ENCODE assay signal across 14 cellular contexts in the genomic region with DNA sequence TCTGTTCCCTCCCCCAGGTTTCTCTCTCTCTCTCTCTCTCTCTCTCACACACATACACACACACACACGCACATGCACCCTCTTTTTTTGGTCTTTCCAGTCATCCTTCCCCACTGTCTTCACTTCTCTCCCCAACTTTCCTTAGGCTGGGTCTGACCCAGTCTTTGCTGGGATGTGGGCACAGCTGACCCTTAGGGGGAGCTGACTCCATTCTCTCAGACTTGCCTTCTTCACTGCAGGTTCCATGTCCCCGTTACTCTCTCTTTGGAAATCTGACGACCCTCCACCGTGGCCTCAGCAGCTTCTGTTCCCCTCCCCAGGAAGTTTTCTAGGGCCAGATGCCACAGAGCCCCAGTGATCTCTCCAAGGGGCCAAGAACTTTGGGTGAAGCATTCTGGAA. TPM values are rescaled to one million over a fixed set of nuclear protein-coding genes. Genes with fewer than 3 reads are reported as not detected.
A peak's percentile ranks its signal among the peaks of the same experiment; 100 is the strongest.
DNase-seq lines count a peak whose midpoint lies in the region; ATAC-seq and TF ChIP-seq lines count a peak whose summit lies in the region.
"Had no signal": no experiment of that assay in that cellular context is flagged by ENCODE, and none has a peak within 500 bp of the region (broad histone marks: within the 10 kb centered on the region; RNA-seq: fewer than 3 reads in every experiment).

No MANE protein-coding gene starts in this region.

- peak; percentile 52 for TF ChIP-seq CTCF in H9 (conservative IDR thresholded peaks at IDR 0.05)
- TF ChIP-seq CTCF in neural cell (IDR thresholded peaks at IDR 0.05; ENCODE audit: poor library complexity, severe bottlenecking), result peak; percentile 17
- no peak for TF ChIP-seq CTCF in GM20000 (IDR thresholded peaks at IDR 0.05; ENCODE audit: extremely low read depth, missing control alignments)

- no peak overlapping the region for H2AK5ac ChIP-seq in H9 (ENCODE audit: insufficient read length, low read length)

- DNase-seq in T-helper 1 cell, result no peak
- DNase-seq in H9, result no peak
- no peak for DNase-seq in central memory CD8-positive, alpha-beta T cell (ENCODE audit: low spot score in 2 of 2)
- no peak for DNase-seq in NCI-H2081 treated with DMSO at 0.1 percent for 48 hours (lab: John Stamatoyannopoulos, UW)
- no peak for DNase-seq in GM20000 (ENCODE audit: low spot score)
- DNase-seq: adrenal gland, KG1, midbrain, OCI-M1, small intestine had no signal

- H3K27me3 ChIP-seq in H9 (ENCODE audit: insufficient read depth, low read length), result peaks cover 8% of the 10 kb centered on the region; the same call in 1 of the 2 replicates
- H3K27me3 ChIP-seq in neural cell (ENCODE audit: insufficient read depth, low read depth, low read length), result no peaks in the 10 kb centered on the region

- H3K4me1 Mint-ChIP-seq in T-helper 1 cell treated with Interleukin-12 subunit alpha and Interleukin-12 subunit beta and Interleukin-4 antibody, amounts not matched to agents 30 μg/mL and 1 μg/mL, for 36 hours (ENCODE audit: low read depth), result peaks cover 5% of the 10 kb centered on the region
- H3K4me1 Mint-ChIP-seq in H9, result peaks cover 12 to 19% of the 10 kb centered on the region in 2 experiments
- H3K4me1 Mint-ChIP-seq in central memory CD8-positive, alpha-beta T cell, result no peaks in the 10 kb centered on the region

- H3K4me3 ChIP-seq in neural cell (ENCODE audit: low read length), result peak overlapping the region; percentile 99
- H3K4me3 ChIP-seq: adrenal gland, SK-N-MC had no signal

- no peak overlapping the region for H2BK120ac ChIP-seq in H9 (ENCODE audit: low read depth, low read length, poor library complexity, severe bottlenecking)

- H3K56ac ChIP-seq in H9 (ENCODE audit: insufficient read length, low read depth, low read length), result no peak overlapping the region

- H3K4me2 ChIP-seq in H9 (ENCODE audit: insufficient read depth, insufficient read length, low read length) (no peak overlapping the region), neural cell (ENCODE audit: low read length) (peak overlapping the region; percentile 68)

- peak overlapping the region; percentile 65 for H3K4me3 Mint-ChIP-seq in T-helper 1 cell treated with Interleukin-12 subunit alpha and Interleukin-12 subunit beta and Interleukin-4 antibody, amounts not matched to agents 30 μg/mL and 1 μg/mL, for 36 hours
- H3K4me3 Mint-ChIP-seq in H9, result peak overlapping the region; percentile 70 to 90
- H3K4me3 Mint-ChIP-seq in central memory CD8-positive, alpha-beta T cell, result peak overlapping the region; percentile 42

- H3K79me2 ChIP-seq in H9 (ENCODE audit: insufficient read depth, low read length), result no peaks in the 10 kb centered on the region
- peaks cover 27% of the 10 kb centered on the region for H3K79me2 ChIP-seq in neural cell (replicated peaks; ENCODE audit: insufficient read depth, low read length)

- H3T11ph ChIP-seq in H9 (ENCODE audit: low read length), result no peak overlapping the region

- H3K27ac ChIP-seq in H9 (ENCODE audit: insufficient read length, low read depth, low read length), result no peak overlapping the region
- no peak overlapping the region for H3K27ac ChIP-seq in neural cell (ENCODE audit: low read length)
- H3K27ac ChIP-seq: adrenal gland, SK-N-MC had no signal

- H3K36me3 Mint-ChIP-seq in T-helper 1 cell treated with Interleukin-12 subunit alpha and Interleukin-12 subunit beta and Interleukin-4 antibody, amounts not matched to agents 30 μg/mL and 1 μg/mL, for 36 hours (ENCODE audit: low read depth), result no peaks in the 10 kb centered on the region
- no peaks in the 10 kb centered on the region; a peak in 1 of 7 replicates for H3K36me3 Mint-ChIP-seq in H9 (ENCODE audit: insufficient read depth in 1 of 3, low read depth in 3 of 3)
- H3K36me3 Mint-ChIP-seq in central memory CD8-positive, alpha-beta T cell (ENCODE audit: insufficient read depth), result peaks cover 4% of the 10 kb centered on the region

- H2BK5ac ChIP-seq in H9 (ENCODE audit: insufficient read length, low read length), result no peak overlapping the region

- peaks cover 36% of the 10 kb centered on the region for H3K27me3 Mint-ChIP-seq in T-helper 1 cell treated with Interleukin-12 subunit alpha and Interleukin-12 subunit beta and Interleukin-4 antibody, amounts not matched to agents 30 μg/mL and 1 μg/mL, for 36 hours (ENCODE audit: low read depth)
- H3K27me3 Mint-ChIP-seq in H9 (ENCODE audit: low read depth), result peaks cover 60% of the 10 kb centered on the region
- H3K27me3 Mint-ChIP-seq in central memory CD8-positive, alpha-beta T cell, result peaks cover 90% of the 10 kb centered on the region

- H3K9ac ChIP-seq in H9 (ENCODE audit: extremely low read depth, insufficient read length, low read length) (no peak overlapping the region), neural cell (ENCODE audit: low read length) (peak overlapping the region; percentile 83)

- H3K14ac ChIP-seq in H9 (ENCODE audit: insufficient read depth, low read length), result no peak overlapping the region

- no peak overlapping the region for H4K91ac ChIP-seq in H9 (ENCODE audit: insufficient read length, low read depth, low read length)

- no peak overlapping the region for H3K4ac ChIP-seq in H9 (ENCODE audit: low read depth, low read length)

- peaks cover 4% of the 10 kb centered on the region for H3K36me3 ChIP-seq in neural cell (ENCODE audit: insufficient read depth, low read length)
- H3K36me3 ChIP-seq: adrenal gland had no signal

- H3K9me2 ChIP-seq in neural cell (ENCODE audit: insufficient read depth, low read length), result no peaks in the 10 kb centered on the region

- H3K23ac ChIP-seq in H9 (ENCODE audit: insufficient read length, low read depth, low read length), result no peak overlapping the region

- no peak overlapping the region for H4K5ac ChIP-seq in H9 (ENCODE audit: insufficient read length, low read depth, low read length)

- H2BK15ac ChIP-seq in H9 (ENCODE audit: low read depth, low read length), result no peak overlapping the region

- H3F3A ChIP-seq in neural cell (ENCODE audit: insufficient read depth, low read length, poor library complexity, severe bottlenecking), result no peaks in the 10 kb centered on the region

- H2BK20ac ChIP-seq in H9 (ENCODE audit: low read depth, low read length, poor library complexity, severe bottlenecking), result no peak overlapping the region

- H4K20me1 ChIP-seq in H9 (ENCODE audit: control insufficient read depth, insufficient read depth, insufficient read length), result no peaks in the 10 kb centered on the region
- H4K20me1 ChIP-seq in neural cell (ENCODE audit: insufficient read depth), result no peaks in the 10 kb centered on the region

- no peaks in the 10 kb centered on the region for H3K9me3 Mint-ChIP-seq in T-helper 1 cell treated with Interleukin-12 subunit alpha and Interleukin-12 subunit beta and Interleukin-4 antibody, amounts not matched to agents 30 μg/mL and 1 μg/mL, for 36 hours
- H3K9me3 Mint-ChIP-seq in H9, result peaks cover 0 to 3% of the 10 kb centered on the region in 2 experiments; a peak in 1 of 5 replicates
- no peaks in the 10 kb centered on the region for H3K9me3 Mint-ChIP-seq in central memory CD8-positive, alpha-beta T cell

- H3K27ac Mint-ChIP-seq in T-helper 1 cell treated with Interleukin-12 subunit alpha and Interleukin-12 subunit beta and Interleukin-4 antibody, amounts not matched to agents 30 μg/mL and 1 μg/mL, for 36 hours, result no peak overlapping the region
- no peak overlapping the region; a peak in 1 of 7 replicates for H3K27ac Mint-ChIP-seq in H9
- H3K27ac Mint-ChIP-seq in central memory CD8-positive, alpha-beta T cell (ENCODE audit: low read depth), result no peak overlapping the region

- H3K79me1 ChIP-seq in H9 (ENCODE audit: insufficient read depth, low read depth, low read length, poor library complexity, severe bottlenecking), result no peaks in the 10 kb centered on the region

- H2BK12ac ChIP-seq in H9 (ENCODE audit: insufficient read length, low read depth, low read length), result no peak overlapping the region

- no CpG with 5 or more reads among the region's 4 CpGs for WGBS in H9 (ENCODE audit: extremely low coverage, insufficient read length, low lambda C conversion rate)

- TF ChIP-seq EP300 in neural cell (conservative IDR thresholded peaks at IDR 0.05; ENCODE audit: poor library complexity, severe bottlenecking), result no peak

- H3K18ac ChIP-seq in H9 (ENCODE audit: insufficient read length, low read depth, low read length), result no peak overlapping the region

- H3K4me1 ChIP-seq in H9 (ENCODE audit: insufficient read depth, low read length), result no peaks in the 10 kb centered on the region

- no peaks in the 10 kb centered on the region for H3K9me3 ChIP-seq in H9 (ENCODE audit: control insufficient read depth, low read depth, low read length)
- no peaks in the 10 kb centered on the region for H3K9me3 ChIP-seq in neural cell (ENCODE audit: low read length)
- H3K9me3 ChIP-seq: adrenal gland had no signal

- no peak overlapping the region for H2AFZ ChIP-seq in H9 (ENCODE audit: low read length)
- H2AFZ ChIP-seq in neural cell (ENCODE audit: low read depth, low read length), result no peak overlapping the region

- H4K8ac ChIP-seq in H9 (replicated peaks; ENCODE audit: insufficient read length, low read depth, low read length), result no peak overlapping the region

- TF ChIP-seq RAD21 in neural cell (conservative IDR thresholded peaks at IDR 0.05), result peak; percentile 20

- no peak for ATAC-seq in central memory CD8-positive, alpha-beta T cell (replicated peaks; ENCODE audit: extremely low read depth, poor library complexity, severe bottlenecking)
- ATAC-seq in HG02852 (IDR thresholded peaks at IDR 0.05; ENCODE audit: unreplicated experiment), result no peak

- H3K23me2 ChIP-seq in H9 (ENCODE audit: insufficient read length, low read depth, low read length, poor library complexity, severe bottlenecking), result peaks cover 2% of the 10 kb centered on the region

RNA-seq across cellular contexts. Expression of gene DISP3, which starts 2.1 kb away (rescaled TPM):
- total RNA-seq in H9 (2021), result 3.5 and 3.6 TPM in 2 replicates
- 14.9 and 21.8 TPM in 2 replicates for polyA plus RNA-seq in neural cell
- polyA minus RNA-seq in neural cell, result 13.2 and 16.3 TPM in 2 replicates
